8 cellular contexts compared by ENCODE assay signal in the genomic region with DNA sequence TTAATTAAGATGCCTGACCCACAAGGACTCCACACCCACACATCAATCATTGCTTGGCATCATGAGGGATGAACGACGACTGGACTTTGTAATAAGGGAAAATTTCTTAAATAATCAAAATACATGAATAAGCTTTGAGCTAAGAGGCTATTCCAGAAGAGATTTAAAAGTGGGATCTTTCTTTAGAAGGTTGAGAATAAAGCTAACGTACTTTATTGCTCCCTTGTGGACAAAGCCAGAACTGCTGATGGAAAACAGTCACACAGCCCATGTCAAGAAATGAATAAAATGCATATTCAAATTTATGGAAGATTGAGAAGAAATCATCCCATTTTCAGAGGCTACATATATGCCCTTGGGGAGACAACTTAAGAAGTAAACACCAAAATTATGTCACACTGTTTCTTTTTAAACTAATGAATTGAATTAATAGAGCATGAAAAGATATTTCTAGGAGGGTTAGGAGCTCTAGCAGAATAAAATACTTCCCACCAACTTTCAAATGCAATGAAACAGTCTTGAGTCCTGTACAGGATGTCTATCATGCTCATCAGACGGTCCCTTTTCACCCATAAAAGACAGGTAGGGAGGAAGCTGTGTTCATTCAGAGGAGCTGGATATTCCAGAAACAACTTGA.
A peak's percentile ranks its signal among the peaks of the same experiment; 100 is the strongest.
DNase-seq lines count a peak whose midpoint lies in the region; ATAC-seq and TF ChIP-seq lines count a peak whose summit lies in the region.

No MANE protein-coding gene starts in this region.

- no peak overlapping the region for H3K27ac ChIP-seq in lower lobe of right lung

- H3K27me3 ChIP-seq in lower lobe of right lung (ENCODE audit: low read depth), result no peaks in the 10 kb centered on the region

- no peaks in the 10 kb centered on the region for H3K9me3 ChIP-seq in lower lobe of right lung

- no peaks in the 10 kb centered on the region for H3K4me1 ChIP-seq in lower lobe of right lung

- intact Hi-C loops in lower lobe of right lung (cut with DNase I), result no loop called here

- H3K36me3 ChIP-seq in lower lobe of right lung, result peaks cover 12% of the 10 kb centered on the region

- H3K4me3 ChIP-seq in cardiac fibroblast (replicated peaks in 1 of 2; ENCODE audit: low read depth in 2 of 2, low read length in 2 of 2) (no peak overlapping the region), lower lobe of right lung (no peak overlapping the region)

- no peak for ATAC-seq in lower lobe of right lung

- TF ChIP-seq CTCF in cardiac fibroblast (IDR thresholded peaks at IDR 0.05; ENCODE audit: low read depth, low read length) (peak; percentile 76), lower lobe of right lung (IDR thresholded peaks at IDR 0.05) (peak; percentile 60)

- DNase-seq in A172 (ENCODE audit: low spot score), result peak; percentile 25
- DNase-seq in DMS114 treated with DMSO at 0.1 percent for 48 hours (lab: John Stamatoyannopoulos, UW; ENCODE audit: unreplicated experiment), result peak; percentile 22
- DNase-seq in NCI-H2227 treated with DMSO at 0.1 percent for 48 hours (lab: John Stamatoyannopoulos, UW), result peak; percentile 3
- peak; percentile 51 to 56 for DNase-seq in cardiac fibroblast (ENCODE audit: low read depth in 2 of 2)
- DNase-seq in lower lobe of right lung, result no peak
- DNase-seq in occipital lobe (lab: John Stamatoyannopoulos, UW), result no peak
- DNase-seq in NCI-H1930 (lab: John Stamatoyannopoulos, UW), result no peak
- no peak for DNase-seq in MV-4-11 (lab: John Stamatoyannopoulos, UW)

Comparison
In these comparisons a context has a peak if more than half of its experiments do, and no peak if none do; other contexts are left out.
1. DNase-seq: peak in A172 (single experiment), DMS114 treated with DMSO at 0.1 percent for 48 hours (single experiment), NCI-H2227 treated with DMSO at 0.1 percent for 48 hours (single experiment) and cardiac fibroblast (2 of 2); none in lower lobe of right lung (single experiment), occipital lobe (single experiment), NCI-H1930 (0 of 2) and MV-4-11 (single experiment).